ENCODE assay signal across 21 cellular contexts in genomic region chr4:71711044-71711984, GRCh38.
DNase-seq lines count a peak whose midpoint lies in the region; ATAC-seq and TF ChIP-seq lines count a peak whose summit lies in the region.
"Had no signal": no experiment of that assay in that cellular context is flagged by ENCODE, and none has a peak within 500 bp of the region (broad histone marks: within the 10 kb centered on the region; RNA-seq: fewer than 3 reads in every experiment).

No MANE protein-coding gene starts in this region.

- no peak overlapping the region for H3K18ac ChIP-seq in trophoblast cell (ENCODE audit: low read length)

- ATAC-seq in HG03108 (IDR thresholded peaks at IDR 0.05; ENCODE audit: unreplicated experiment) (no peak), HG03196 (IDR thresholded peaks at IDR 0.05; ENCODE audit: unreplicated experiment) (no peak)
- ATAC-seq: left ventricle myocardium superior; stimulated activated naive CD8-positive, alpha-beta T cell treated with anti-CD3 and anti-CD28 coated beads, Interleukin-15, Interleukin-2, amounts not matched to agents 100 U/mL and 50 U/mL, for 24 hours had no signal

- intact Hi-C loops in colonic mucosa (cut with DNase I): loop anchor here (5.0 to 10.0 kb wide), 4 partner anchors 147 to 1059 kb away; no protein-coding TSS in a partner anchor

- H3K79me2 ChIP-seq in trophoblast cell (ENCODE audit: control insufficient read depth, insufficient read depth, low read length, poor library complexity): no peaks in the 10 kb centered on the region

- no peak overlapping the region for H3K4me2 ChIP-seq in trophoblast cell (ENCODE audit: low read length)
- H3K4me2 ChIP-seq: neural progenitor cell had no signal

- WGBS in trophoblast cell (ENCODE audit: extremely low coverage, insufficient coverage, insufficient read length): no CpG with 5 or more reads among the region's 2 CpGs

- no peaks in the 10 kb centered on the region for H3K79me1 ChIP-seq in trophoblast cell (ENCODE audit: low read length)

- H3K4me1 ChIP-seq in colonic mucosa: peaks cover 4% of the 10 kb centered on the region
- H3K4me1 ChIP-seq in trophoblast cell (ENCODE audit: control insufficient read depth in 1 of 2, insufficient read depth in 2 of 2, low read length in 2 of 2): no peaks in the 10 kb centered on the region
- H3K4me1 ChIP-seq: neural progenitor cell had no signal

- H2BK12ac ChIP-seq in trophoblast cell (ENCODE audit: low read length): no peak overlapping the region

- H3K14ac ChIP-seq in trophoblast cell (ENCODE audit: low read length): no peak overlapping the region

- no peak overlapping the region for H2AFZ ChIP-seq in trophoblast cell (ENCODE audit: insufficient read depth, low read length, poor library complexity)
- H2AFZ ChIP-seq: neural progenitor cell had no signal

- peak overlapping the region; percentile 76 for H3K27ac ChIP-seq in colonic mucosa
- H3K27ac ChIP-seq in trophoblast cell (ENCODE audit: low read depth, low read length): peak overlapping the region; percentile 27
- H3K27ac ChIP-seq: neural progenitor cell, tibial nerve had no signal

- H3K23ac ChIP-seq in trophoblast cell (ENCODE audit: low read length): no peak overlapping the region

- no peak overlapping the region for H4K91ac ChIP-seq in trophoblast cell (ENCODE audit: low read depth, low read length)

- peak; percentile 32 for DNase-seq in NCI-H1092 treated with DMSO at 0.1 percent for 48 hours (lab: John Stamatoyannopoulos, UW)
- DNase-seq in NCI-H1092 (lab: John Stamatoyannopoulos, UW): no peak
- peak; percentile 34 for DNase-seq in NCI-H2029 (lab: John Stamatoyannopoulos, UW)
- DNase-seq in colonic mucosa: peak; percentile 43
- no peak for DNase-seq in trophoblast cell
- DNase-seq in kidney tubule cell (ENCODE audit: low spot score): no peak
- DNase-seq: 8988T; activated CD4-positive, alpha-beta T cell treated with anti-CD3 and anti-CD28 coated beads, Interleukin-2, amount 50 U/mL, for 1 hour; activated naive CD8-positive, alpha-beta T cell treated with anti-CD3 and anti-CD28 coated beads, Interleukin-2, amount 10 ng/mL, durations not matched to agents 7 days and 5 days; glutamatergic neuron; HCEC 1CT; left ventricle myocardium superior; NCI-H146; NCI-H446 treated with DMSO at 0.1 percent for 48 hours; OCI-M1; stimulated activated CD4-positive, alpha-beta T cell treated with anti-CD3 and anti-CD28 coated beads, Interleukin-4, amount 100 ng/mL, for 1 hour; stimulated activated naive CD8-positive, alpha-beta T cell treated with anti-CD3 and anti-CD28 coated beads, Interleukin-15, Interleukin-2, amounts not matched to agents 100 U/mL and 50 U/mL, for 24 hours had no signal

- no peak overlapping the region for H2BK5ac ChIP-seq in trophoblast cell (ENCODE audit: low read depth, low read length, poor library complexity)

- no peak overlapping the region for H3K4me3 ChIP-seq in colonic mucosa
- H3K4me3 ChIP-seq in trophoblast cell (ENCODE audit: low read depth, low read length): no peak overlapping the region
- H3K4me3 ChIP-seq: neural progenitor cell, tibial nerve had no signal

- no peak for TF ChIP-seq CTCF in colonic mucosa (IDR thresholded peaks at IDR 0.05)

- no peak overlapping the region for H4K8ac ChIP-seq in trophoblast cell (ENCODE audit: low read depth, low read length)

- no peak overlapping the region for H3K4ac ChIP-seq in trophoblast cell (ENCODE audit: low read depth, low read length)

- no peak overlapping the region for H2AK5ac ChIP-seq in trophoblast cell (ENCODE audit: low read length)

- no peaks in the 10 kb centered on the region for H3K36me3 ChIP-seq in colonic mucosa
- H3K36me3 ChIP-seq in trophoblast cell (ENCODE audit: control insufficient read depth in 1 of 2, insufficient read depth in 2 of 2, low read length in 2 of 2): no peaks in the 10 kb centered on the region
- H3K36me3 ChIP-seq: neural progenitor cell, tibial nerve had no signal

- no peaks in the 10 kb centered on the region for H3K9me3 ChIP-seq in colonic mucosa
- no peaks in the 10 kb centered on the region for H3K9me3 ChIP-seq in trophoblast cell (ENCODE audit: insufficient read depth, low read depth, low read length)
- H3K9me3 ChIP-seq: tibial nerve had no signal

- H4K12ac ChIP-seq in trophoblast cell (ENCODE audit: low read depth, low read length): no peak overlapping the region

- H3K9ac ChIP-seq in colonic mucosa (ENCODE audit: low read depth in 2 of 2, low read length in 2 of 2) (no peak overlapping the region), trophoblast cell (ENCODE audit: low read length) (no peak overlapping the region)
- H3K9ac ChIP-seq: neural progenitor cell had no signal

- H2BK120ac ChIP-seq in trophoblast cell (ENCODE audit: insufficient read depth, low read length, poor library complexity): no peak overlapping the region

- H3K27me3 ChIP-seq in colonic mucosa (no peaks in the 10 kb centered on the region), trophoblast cell (ENCODE audit: insufficient read depth, low read length) (no peaks in the 10 kb centered on the region)
- H3K27me3 ChIP-seq: neural progenitor cell, tibial nerve had no signal

Comparison
In these comparisons a context has a peak if more than half of its experiments do, and no peak if none do; other contexts are left out.
1. DNase-seq: peak in NCI-H1092 treated with DMSO at 0.1 percent for 48 hours (single experiment), NCI-H2029 (single experiment) and colonic mucosa (single experiment); none in NCI-H1092 (single experiment), trophoblast cell (0 of 2) and kidney tubule cell (single experiment).